In genomic region chr6:42316390-42316970, GRCh38 we compare ENCODE assay signal across 8 cellular contexts.
DNase-seq lines count a peak whose midpoint lies in the region; ATAC-seq, FAIRE-seq and TF ChIP-seq lines count a peak whose summit lies in the region.

No MANE protein-coding gene starts in this region.

- TF ChIP-seq CTCF in DOHH2 (IDR thresholded peaks at IDR 0.05; ENCODE audit: low read depth, low read length, poor library complexity, severe bottlenecking) = no peak
- TF ChIP-seq CTCF in GM12878 (IDR thresholded peaks at IDR 0.05 in 2 of 3, conservative IDR thresholded peaks at IDR 0.05 in 1 of 3; ENCODE audit: control insufficient read depth in 2 of 3, extremely low read depth in 1 of 3, insufficient read depth in 1 of 3, low read depth in 3 of 3, low read length in 3 of 3) = no peak
- no peak for TF ChIP-seq CTCF in omental fat pad (IDR thresholded peaks at IDR 0.05)

- peak; percentile 92 for DNase-seq in M059J (ENCODE audit: low read depth)
- DNase-seq in GM12878 (ENCODE audit: low read depth, low spot score) = peak; percentile 12
- peak; percentile 77 for DNase-seq in myocyte (ENCODE audit: low read depth)
- DNase-seq in omental fat pad (ENCODE audit: low spot score) = no peak
- no peak for DNase-seq in NCI-H1694 (lab: John Stamatoyannopoulos, UW)
- DNase-seq in mesenteric fat pad (ENCODE audit: low spot score) = no peak

- no peak overlapping the region for H3K4me3 ChIP-seq in DOHH2 (ENCODE audit: low read length)
- no peak overlapping the region for H3K4me3 ChIP-seq in GM12878

- peak overlapping the region; percentile 35 for H3K4me2 ChIP-seq in DOHH2 (ENCODE audit: low read length)
- H3K4me2 ChIP-seq in GM12878 (ENCODE audit: control insufficient read depth, insufficient read depth) = peak overlapping the region; percentile 44

- POLR2A ChIA-PET in GM12878 (lab: Charles Lee) = interaction anchor here (1.3 to 1.9 kb wide), 2 partner anchors 51 to 74 kb away, joined by 4 to 6 read pairs; no protein-coding TSS in a partner anchor

- no peak for TF ChIP-seq EP300 in GM12878 (IDR thresholded peaks at IDR 0.05; ENCODE audit: borderline replicate concordance in 1 of 2, control insufficient read depth in 1 of 2, low read depth in 2 of 2, low read length in 2 of 2)

- ATAC-seq in GM12878 = peak; percentile 76
- no peak for ATAC-seq in omental fat pad (ENCODE audit: low FRiP score)
- no peak for ATAC-seq in GM21390 (IDR thresholded peaks at IDR 0.05; ENCODE audit: unreplicated experiment)

- no peak overlapping the region for H3K9ac ChIP-seq in GM12878 (ENCODE audit: control insufficient read depth, insufficient read depth, low read length)

- FAIRE-seq in GM12878 (lab: Jason Lieb, UNC) = no peak

- H2AFZ ChIP-seq in GM12878 (ENCODE audit: control insufficient read depth, low read depth, low read length) = no peak overlapping the region; the same call in 1 of the 2 replicates

- H3K9me3 ChIP-seq in DOHH2 (ENCODE audit: control insufficient read depth, insufficient read depth, low read length) = no peaks in the 10 kb centered on the region
- H3K9me3 ChIP-seq in GM12878 (replicated peaks; ENCODE audit: control insufficient read depth, insufficient read depth, low read length) = no peaks in the 10 kb centered on the region; the same call in 2 of the 3 replicates

- H3K27me3 ChIP-seq in DOHH2 (ENCODE audit: control insufficient read depth, low read length) (no peaks in the 10 kb centered on the region), GM12878 (replicated peaks in 1 of 2; ENCODE audit: control insufficient read depth in 2 of 2, insufficient read depth in 2 of 2, low read length in 1 of 2) (no peaks in the 10 kb centered on the region)

- H3K4me1 ChIP-seq in DOHH2 (ENCODE audit: control insufficient read depth, low read length) (peaks cover 23% of the 10 kb centered on the region), GM12878 (ENCODE audit: control insufficient read depth, insufficient read depth, low read length) (peaks cover 14% of the 10 kb centered on the region)

- H3K79me2 ChIP-seq in DOHH2 (ENCODE audit: control insufficient read depth, low read length) = peaks cover 11% of the 10 kb centered on the region
- no peaks in the 10 kb centered on the region; the same call in 1 of the 2 replicates for H3K79me2 ChIP-seq in GM12878 (ENCODE audit: control insufficient read depth, insufficient read depth, low read length)

- intact Hi-C loops in GM12878 (cut with micrococcal nuclease; ENCODE audit: unreplicated experiment) = no loop called here

- no peak for TF ChIP-seq POLR2A in GM12878 (IDR thresholded peaks at IDR 0.05; ENCODE audit: low read depth, low read length)

- no peak overlapping the region for H3K27ac ChIP-seq in DOHH2 (ENCODE audit: low read depth, low read length)
- no peak overlapping the region for H3K27ac ChIP-seq in GM12878 (ENCODE audit: control insufficient read depth, insufficient read depth)

- no peaks in the 10 kb centered on the region; the same call in 1 of the 2 replicates for H3F3A ChIP-seq in DOHH2 (ENCODE audit: control insufficient read depth, insufficient read depth)

- H3K9me2 ChIP-seq in DOHH2 (replicated peaks; ENCODE audit: control insufficient read depth, low read length) = no peaks in the 10 kb centered on the region

- 9% methylated on average over 3 of the region's 3 CpGs for WGBS in GM12878 (ENCODE audit: insufficient coverage, insufficient replicate concordance, low lambda C conversion rate, missing lambda C conversion rate)

- RAD21 ChIA-PET in GM12878 (lab: Charles Lee; ENCODE audit: unreplicated experiment) = interaction anchor here (0.8 to 2.0 kb wide), 7 partner anchors 51 to 193 kb away, joined by 3 to 11 read pairs (median 3); partner anchors contain the start of gene TRERF1

- no TSS peak for BruUV-seq in GM12878 (replicated peaks; lab: Mats Ljungman, UMichigan)

- H4K20me1 ChIP-seq in DOHH2 (ENCODE audit: control insufficient read depth, insufficient read depth, low read depth, low read length) (peaks cover 3% of the 10 kb centered on the region), GM12878 (ENCODE audit: control insufficient read depth, insufficient read depth) (no peaks in the 10 kb centered on the region)

- CTCF ChIA-PET in GM12878 (lab: Yijun Ruan, JAX) = interaction anchor here (0.7 to 2.4 kb wide), 5 partner anchors 9 to 474 kb away, joined by 3 to 10 read pairs (median 3); no protein-coding TSS in a partner anchor

- H3K36me3 ChIP-seq in DOHH2 (ENCODE audit: control insufficient read depth, low read length) (no peaks in the 10 kb centered on the region), GM12878 (ENCODE audit: control insufficient read depth in 2 of 2, insufficient read depth in 2 of 2, low read length in 1 of 2) (no peaks in the 10 kb centered on the region)

- SMC1A ChIA-PET in GM12878 (lab: Charles Lee; ENCODE audit: uncharacterized antibody, unreplicated experiment) = interaction anchor here (0.8 to 1.9 kb wide), 7 partner anchors 24 to 231 kb away, joined by 3 to 8 read pairs (median 4); no protein-coding TSS in a partner anchor

- in situ Hi-C loops in GM12878 (cut with MboI) = no loop called here

- TF ChIP-seq RAD21 in GM12878 (IDR thresholded peaks at IDR 0.05; ENCODE audit: insufficient read depth, low read depth, low read length) = no peak

TF ChIP-seq in GM12878, 131 proteins besides CTCF, POLR2A, EP300 and RAD21 (continues in another document):
- no peak for TF ChIP-seq ZNF687 (IDR thresholded peaks at IDR 0.05)
- TF ChIP-seq NFIC (IDR thresholded peaks at IDR 0.05; ENCODE audit: low read depth, low read length) = peak; percentile 35; the same call in 1 of the 2 replicates
- no peak for TF ChIP-seq NR2C1 (IDR thresholded peaks at IDR 0.05)
- TF ChIP-seq MEF2A (IDR thresholded peaks at IDR 0.05; ENCODE audit: insufficient read depth, low read depth, low read length) = no peak
- TF ChIP-seq SPI1 (IDR thresholded peaks at IDR 0.05; ENCODE audit: borderline replicate concordance, insufficient read depth, low read depth, low read length) = peak; percentile 61; the same call in 1 of the 2 replicates
- TF ChIP-seq NR2F1 (conservative IDR thresholded peaks at IDR 0.05) = peak; percentile 55
- TF ChIP-seq ZNF592 (IDR thresholded peaks at IDR 0.05) = peak; percentile 86

Comparison
In these comparisons a context has a peak if more than half of its experiments do, and no peak if none do; other contexts are left out.
1. DNase-seq: peak in M059J (single experiment), GM12878 (single experiment) and myocyte (single experiment); none in omental fat pad (single experiment), NCI-H1694 (single experiment) and mesenteric fat pad (single experiment).